Comparison of ENCODE assay signal across 37 cellular contexts in the genomic region with DNA sequence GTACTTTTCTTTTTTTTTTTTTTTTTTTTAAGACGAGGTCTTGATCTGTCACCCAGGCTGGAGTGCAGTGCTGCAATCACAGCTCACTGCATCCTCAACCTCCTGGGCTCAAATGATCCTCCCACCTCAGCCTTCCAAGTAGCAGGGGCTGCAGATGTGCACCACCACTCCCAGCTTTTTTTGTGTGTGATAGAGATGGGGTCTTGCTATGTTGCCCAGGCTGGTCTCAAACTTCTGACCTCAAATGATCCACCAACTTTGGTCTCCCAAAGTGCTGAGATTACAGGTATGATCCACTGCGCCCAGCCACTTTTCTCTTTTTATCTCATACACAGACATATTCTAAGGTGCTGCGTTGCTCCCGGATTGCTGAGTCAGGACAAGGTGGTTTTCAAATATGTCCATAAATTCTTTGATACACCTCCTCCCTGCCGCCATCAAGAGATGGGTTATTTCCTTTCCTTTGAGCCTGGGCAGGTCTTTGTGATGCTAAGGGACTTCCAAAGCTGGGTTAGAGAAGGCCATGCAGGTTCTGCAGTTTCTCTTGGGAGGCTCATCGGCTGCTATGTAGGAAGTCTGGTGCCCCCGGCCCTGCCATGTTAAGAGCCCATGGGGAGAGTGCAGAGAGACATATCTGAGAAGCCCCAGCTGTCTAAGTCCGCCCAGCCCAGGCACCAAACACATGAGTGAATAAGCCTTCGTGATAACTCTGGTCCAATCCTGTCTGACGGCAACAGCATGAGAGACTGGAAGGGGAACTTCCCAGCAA. TPM values are rescaled to one million over a fixed set of nuclear protein-coding genes. Genes with fewer than 3 reads are reported as not detected.
"Had no signal": no experiment of that assay in that cellular context is flagged by ENCODE, and none has a peak within 500 bp of the region (broad histone marks: within the 10 kb centered on the region; RNA-seq: fewer than 3 reads in every experiment).

No MANE protein-coding gene starts in this region.

- H3K4me1 Mint-ChIP-seq: activated CD4-positive, alpha-beta memory T cell treated with anti-CD3 and anti-CD28 coated beads, Interleukin-2, amount 10 ng/mL, durations not matched to agents 7 days and 5 days; activated CD4-positive, alpha-beta T cell treated with anti-CD3 and anti-CD28 coated beads, Interleukin-2, amount 10 ng/mL, durations not matched to agents 7 days and 5 days; activated CD8-positive, alpha-beta memory T cell treated with anti-CD3 and anti-CD28 coated beads, Interleukin-2, amount 10 ng/mL, durations not matched to agents 7 days and 5 days; activated naive CD4-positive, alpha-beta T cell treated with anti-CD3 and anti-CD28 coated beads, Interleukin-2, amount 10 ng/mL, durations not matched to agents 7 days and 5 days; activated naive CD4-positive, alpha-beta T cell treated with anti-CD3 and anti-CD28 coated beads, Interleukin-2, amount 50 U/mL, for 24 hours; activated naive CD8-positive, alpha-beta T cell treated with anti-CD3 and anti-CD28 coated beads, Interleukin-2, amount 10 ng/mL, durations not matched to agents 7 days and 5 days; activated naive CD8-positive, alpha-beta T cell treated with anti-CD3 and anti-CD28 coated beads, Interleukin-2, amount 50 U/mL, for 24 hours; brain; central memory CD8-positive, alpha-beta T cell had no signal

- FAIRE-seq: bronchial epithelial cell had no signal

- H3K27ac Mint-ChIP-seq: activated CD4-positive, alpha-beta memory T cell treated with anti-CD3 and anti-CD28 coated beads, Interleukin-2, amount 10 ng/mL, durations not matched to agents 7 days and 5 days; activated CD4-positive, alpha-beta T cell treated with anti-CD3 and anti-CD28 coated beads, Interleukin-2, amount 10 ng/mL, durations not matched to agents 7 days and 5 days; activated CD8-positive, alpha-beta memory T cell treated with anti-CD3 and anti-CD28 coated beads, Interleukin-2, amount 10 ng/mL, durations not matched to agents 7 days and 5 days; activated CD8-positive, alpha-beta T cell treated with anti-CD3 and anti-CD28 coated beads, Interleukin-2, amount 10 ng/mL, durations not matched to agents 7 days and 5 days; activated naive CD4-positive, alpha-beta T cell treated with anti-CD3 and anti-CD28 coated beads, Interleukin-2, amount 10 ng/mL, durations not matched to agents 7 days and 5 days; activated naive CD4-positive, alpha-beta T cell treated with anti-CD3 and anti-CD28 coated beads, Interleukin-2, amount 50 U/mL, for 24 hours; activated naive CD8-positive, alpha-beta T cell; activated naive CD8-positive, alpha-beta T cell treated with anti-CD3 and anti-CD28 coated beads, Interleukin-2, amount 10 ng/mL, durations not matched to agents 7 days and 5 days; activated naive CD8-positive, alpha-beta T cell treated with anti-CD3 and anti-CD28 coated beads, Interleukin-2, amount 50 U/mL, for 24 hours; activated T-cell treated with anti-CD3 and anti-CD28 coated beads, Interleukin-2, amount 50 U/mL, for 24 hours; activated T-helper 2 cell treated with anti-CD3 and anti-CD28 coated beads, Interferon-gamma antibody, Interleukin-2, Interleukin-4, amounts not matched to agents 10 μg/mL and 5 μg/mL and 100 μg/mL, durations not matched to agents 14 hours and 24 hours and 36 hours; brain; T-helper 1 cell treated with Interleukin-12 subunit alpha and Interleukin-12 subunit beta and Interleukin-4 antibody, amounts not matched to agents 30 μg/mL and 1 μg/mL, for 36 hours; T-helper 2 cell treated with Interferon-gamma antibody and Interleukin-4, amounts not matched to agents 5 μg/mL and 100 μg/mL, for 36 hours had no signal

- H3K36me3 Mint-ChIP-seq: activated CD8-positive, alpha-beta memory T cell treated with anti-CD3 and anti-CD28 coated beads, Interleukin-2, amount 10 ng/mL, durations not matched to agents 7 days and 5 days; activated naive CD4-positive, alpha-beta T cell treated with anti-CD3 and anti-CD28 coated beads, Interleukin-2, amount 10 ng/mL, durations not matched to agents 7 days and 5 days; activated naive CD4-positive, alpha-beta T cell treated with anti-CD3 and anti-CD28 coated beads, Interleukin-2, amount 50 U/mL, for 24 hours; activated naive CD8-positive, alpha-beta T cell treated with anti-CD3 and anti-CD28 coated beads, Interleukin-2, amount 10 ng/mL, durations not matched to agents 7 days and 5 days; brain had no signal

- H3K4me1 ChIP-seq: ascending aorta had no signal

- H3K9me3 Mint-ChIP-seq: activated CD4-positive, alpha-beta memory T cell treated with anti-CD3 and anti-CD28 coated beads, Interleukin-2, amount 10 ng/mL, durations not matched to agents 7 days and 5 days; activated CD4-positive, alpha-beta T cell treated with anti-CD3 and anti-CD28 coated beads, Interleukin-2, amount 10 ng/mL, durations not matched to agents 7 days and 5 days; activated naive CD4-positive, alpha-beta T cell treated with anti-CD3 and anti-CD28 coated beads, Interleukin-2, amount 10 ng/mL, durations not matched to agents 7 days and 5 days; activated naive CD4-positive, alpha-beta T cell treated with anti-CD3 and anti-CD28 coated beads, Interleukin-2, amount 50 U/mL, for 24 hours; activated naive CD8-positive, alpha-beta T cell treated with anti-CD3 and anti-CD28 coated beads, Interleukin-2, amount 10 ng/mL, durations not matched to agents 7 days and 5 days; activated naive CD8-positive, alpha-beta T cell treated with anti-CD3 and anti-CD28 coated beads, Interleukin-2, amount 50 U/mL, for 24 hours; activated T-cell treated with anti-CD3 and anti-CD28 coated beads, Interleukin-2, amount 50 U/mL, for 24 hours; activated T-helper 2 cell treated with anti-CD3 and anti-CD28 coated beads, Interferon-gamma antibody, Interleukin-2, Interleukin-4, amounts not matched to agents 10 μg/mL and 5 μg/mL and 100 μg/mL, durations not matched to agents 14 hours and 24 hours and 36 hours; brain; central memory CD8-positive, alpha-beta T cell; T-helper 1 cell treated with Interleukin-12 subunit alpha and Interleukin-12 subunit beta and Interleukin-4 antibody, amounts not matched to agents 30 μg/mL and 1 μg/mL, for 36 hours; T-helper 2 cell treated with Interferon-gamma antibody and Interleukin-4, amounts not matched to agents 5 μg/mL and 100 μg/mL, for 36 hours had no signal

- H3K4me3 ChIP-seq: ascending aorta, cardiac muscle cell had no signal

- ATAC-seq: activated CD4-positive, CD25-positive, alpha-beta regulatory T cell treated with anti-CD3 and anti-CD28 coated beads, Interleukin-2, amount 50 U/mL, for 24 hours; activated CD8-positive, alpha-beta memory T cell treated with anti-CD3 and anti-CD28 coated beads, Interleukin-2, amount 10 ng/mL, durations not matched to agents 7 days and 5 days; activated CD8-positive, alpha-beta T cell treated with anti-CD3 and anti-CD28 coated beads, Interleukin-2, amount 10 ng/mL, durations not matched to agents 7 days and 5 days; activated naive CD8-positive, alpha-beta T cell treated with anti-CD3 and anti-CD28 coated beads, Interleukin-2, amount 50 U/mL, for 24 hours had no signal

- H3K27me3 ChIP-seq: ascending aorta, cardiac muscle cell had no signal

- H3K27ac ChIP-seq: ascending aorta, cardiac muscle cell, VCaP had no signal

- H3K9me3 ChIP-seq: ascending aorta had no signal

- H3K27me3 Mint-ChIP-seq: activated naive CD4-positive, alpha-beta T cell treated with anti-CD3 and anti-CD28 coated beads, Interleukin-2, amount 50 U/mL, for 24 hours; activated T-cell treated with anti-CD3 and anti-CD28 coated beads, Interleukin-2, amount 50 U/mL, for 24 hours; central memory CD8-positive, alpha-beta T cell had no signal

- DNase-seq: activated CD4-positive, alpha-beta memory T cell treated with anti-CD3 and anti-CD28 coated beads, Interleukin-2, amount 10 ng/mL, durations not matched to agents 7 days and 5 days; activated CD4-positive, alpha-beta T cell treated with anti-CD3 and anti-CD28 coated beads for 1 hour; activated CD4-positive, alpha-beta T cell treated with anti-CD3 and anti-CD28 coated beads for 4 hours; activated CD4-positive, alpha-beta T cell treated with anti-CD3 and anti-CD28 coated beads, Interleukin-2, amount 10 ng/mL, durations not matched to agents 7 days and 5 days; activated CD4-positive, alpha-beta T cell treated with anti-CD3 and anti-CD28 coated beads, Interleukin-2, amount 50 U/mL, for 48 hours; activated CD4-positive, CD25-positive, alpha-beta regulatory T cell; activated CD8-positive, alpha-beta memory T cell treated with anti-CD3 and anti-CD28 coated beads for 24 hours; activated CD8-positive, alpha-beta memory T cell treated with anti-CD3 and anti-CD28 coated beads, Interleukin-2, amount 10 ng/mL, durations not matched to agents 7 days and 5 days; activated CD8-positive, alpha-beta memory T cell treated with anti-CD3 and anti-CD28 coated beads, Interleukin-2, amount 50 U/mL, for 48 hours; activated CD8-positive, alpha-beta T cell treated with anti-CD3 and anti-CD28 coated beads, Interleukin-2, amount 10 ng/mL, durations not matched to agents 7 days and 5 days; activated effector memory CD4-positive, alpha-beta T cell treated with Interleukin-2 at 50 U/mL for 16 hours; activated gamma-delta T cell; activated naive CD4-positive, alpha-beta T cell treated with anti-CD3 and anti-CD28 coated beads, Interleukin-2, amount 10 ng/mL, durations not matched to agents 7 days and 5 days; activated naive CD4-positive, alpha-beta T cell treated with Interleukin-2 at 50 U/mL for 16 hours; activated naive CD8-positive, alpha-beta T cell treated with anti-CD3 and anti-CD28 coated beads, Interleukin-2, amount 10 ng/mL, durations not matched to agents 7 days and 5 days; activated naive CD8-positive, alpha-beta T cell treated with anti-CD3 and anti-CD28 coated beads, Interleukin-2, amount 50 U/mL, for 24 hours; activated T-cell treated with anti-CD3 and anti-CD28 coated beads, Interleukin-2, amount 50 U/mL, for 24 hours; activated T-cell treated with anti-CD3 and anti-CD28 coated beads, Interleukin-2, amount 50 U/mL, for 48 hours; amygdala; caudate nucleus; cerebellar nuclear complex; SW 1271; T-helper 1 cell; T-helper 2 cell; T-helper 9 cell had no signal

- H3K4me3 Mint-ChIP-seq: activated CD4-positive, alpha-beta memory T cell treated with anti-CD3 and anti-CD28 coated beads, Interleukin-2, amount 10 ng/mL, durations not matched to agents 7 days and 5 days; activated CD4-positive, alpha-beta T cell treated with anti-CD3 and anti-CD28 coated beads, Interleukin-2, amount 10 ng/mL, durations not matched to agents 7 days and 5 days; activated CD8-positive, alpha-beta memory T cell treated with anti-CD3 and anti-CD28 coated beads, Interleukin-2, amount 10 ng/mL, durations not matched to agents 7 days and 5 days; activated CD8-positive, alpha-beta T cell treated with anti-CD3 and anti-CD28 coated beads, Interleukin-2, amount 10 ng/mL, durations not matched to agents 7 days and 5 days; activated naive CD4-positive, alpha-beta T cell treated with anti-CD3 and anti-CD28 coated beads, Interleukin-2, amount 10 ng/mL, durations not matched to agents 7 days and 5 days; activated naive CD4-positive, alpha-beta T cell treated with anti-CD3 and anti-CD28 coated beads, Interleukin-2, amount 50 U/mL, for 24 hours; activated naive CD8-positive, alpha-beta T cell; activated naive CD8-positive, alpha-beta T cell treated with anti-CD3 and anti-CD28 coated beads, Interleukin-2, amount 10 ng/mL, durations not matched to agents 7 days and 5 days; activated naive CD8-positive, alpha-beta T cell treated with anti-CD3 and anti-CD28 coated beads, Interleukin-2, amount 50 U/mL, for 24 hours; activated T-cell treated with anti-CD3 and anti-CD28 coated beads, Interleukin-2, amount 50 U/mL, for 24 hours; brain; central memory CD8-positive, alpha-beta T cell; T-helper 1 cell treated with Interleukin-12 subunit alpha and Interleukin-12 subunit beta and Interleukin-4 antibody, amounts not matched to agents 30 μg/mL and 1 μg/mL, for 36 hours; T-helper 2 cell treated with Interferon-gamma antibody and Interleukin-4, amounts not matched to agents 5 μg/mL and 100 μg/mL, for 36 hours had no signal

- H3K36me3 ChIP-seq: ascending aorta, cardiac muscle cell had no signal

RNA-seq across cellular contexts. Expression of a gene that starts 35.0 kb away (rescaled TPM):
- total RNA-seq: ascending aorta had no signal
